ENCODE assay signal across 9 cellular contexts in the genomic region with DNA sequence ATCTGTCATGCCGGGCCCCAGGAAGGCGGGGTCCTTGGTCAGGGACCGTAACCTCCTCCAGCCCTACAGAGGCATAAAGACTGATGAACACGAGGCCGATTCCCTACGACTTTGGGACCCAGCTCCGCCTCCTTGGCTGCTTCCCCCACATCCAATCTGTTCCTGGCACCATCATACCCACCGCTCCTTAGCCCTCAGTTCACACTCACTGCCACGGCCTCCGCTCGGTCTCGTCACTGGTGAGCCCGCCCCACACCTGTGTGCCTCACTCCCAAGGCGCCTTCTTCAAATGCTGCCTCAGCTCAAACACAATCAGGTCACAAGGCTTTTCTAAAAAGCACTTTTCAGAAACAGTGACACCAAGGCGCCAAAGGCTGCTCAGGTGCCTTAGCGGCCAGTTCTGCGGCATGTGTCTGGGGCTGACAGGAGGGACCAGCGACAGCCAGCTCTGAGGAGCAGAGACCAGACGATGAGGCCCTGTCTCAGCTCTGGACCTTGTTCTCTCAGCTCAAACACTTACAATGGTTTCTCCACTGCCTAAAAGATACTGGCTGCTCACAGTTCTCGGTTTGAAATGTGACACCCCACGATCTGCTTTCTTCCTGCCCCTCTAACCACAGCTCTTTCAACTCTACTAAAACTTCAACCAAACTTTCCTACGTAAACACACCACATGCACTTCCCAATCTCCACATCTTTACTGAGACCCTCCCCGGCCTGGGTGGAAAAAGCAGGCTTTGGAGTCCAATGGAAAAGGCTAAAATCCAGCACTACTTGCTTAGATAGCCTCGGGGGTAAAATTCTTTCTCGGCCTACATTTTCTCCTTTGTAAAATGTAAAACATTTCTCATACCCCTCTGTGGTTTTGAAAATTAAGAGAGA. TPM values are rescaled to one million over a fixed set of nuclear protein-coding genes. Genes with fewer than 3 reads are reported as not detected.
DNase-seq lines count a peak whose midpoint lies in the region; ATAC-seq and TF ChIP-seq lines count a peak whose summit lies in the region.
"Had no signal": no experiment of that assay in that cellular context is flagged by ENCODE, and none has a peak within 500 bp of the region (broad histone marks: within the 10 kb centered on the region; RNA-seq: fewer than 3 reads in every experiment).

No MANE protein-coding gene starts in this region.

- no peak overlapping the region for H3K4me3 Mint-ChIP-seq in chondrocyte (ENCODE audit: unreplicated experiment)

- peaks cover 47% of the 10 kb centered on the region for H3K36me3 Mint-ChIP-seq in chondrocyte (ENCODE audit: low read depth)

- no peak for ATAC-seq in GM18520 (IDR thresholded peaks at IDR 0.05; ENCODE audit: unreplicated experiment)

- no peak overlapping the region for H3K4me3 ChIP-seq in GM12865 (ENCODE audit: low read depth, low read length)

- peak; percentile 22 for DNase-seq in GM12865 (ENCODE audit: low read depth)
- peak; percentile 8 to 21 for DNase-seq in activated CD4-positive, alpha-beta T cell treated with anti-CD3 and anti-CD28 coated beads, Interleukin-2, amount 50 U/mL, for 24 hours (ENCODE audit: low read depth in 1 of 2, low spot score in 1 of 2)
- DNase-seq in chondrocyte (ENCODE audit: low spot score), result peak; percentile 81
- peak; percentile 34 for DNase-seq in stimulated activated CD4-positive, alpha-beta T cell treated with anti-CD3 and anti-CD28 coated beads, Interleukin-1b, Interleukin-23, amount 100 ng/mL, for 48 hours
- DNase-seq in amygdala (lab: John Stamatoyannopoulos, UW), result no peak
- DNase-seq in NCI-H1694 treated with DMSO at 0.1 percent for 48 hours (lab: John Stamatoyannopoulos, UW), result no peak
- DNase-seq in anterior cingulate cortex (lab: John Stamatoyannopoulos, UW), result no peak

- H3K27me3 Mint-ChIP-seq in chondrocyte (ENCODE audit: low read depth), result no peaks in the 10 kb centered on the region
- H3K27me3 Mint-ChIP-seq: IgD-negative memory B cell had no signal

- H3K27ac Mint-ChIP-seq in chondrocyte (ENCODE audit: unreplicated experiment), result peak overlapping the region; percentile 50

- TF ChIP-seq CTCF in GM12865 (IDR thresholded peaks at IDR 0.05; ENCODE audit: insufficient read depth, low read depth, low read length, missing control alignments), result no peak
- TF ChIP-seq CTCF in chondrocyte (IDR thresholded peaks at IDR 0.05), result no peak

- H3K9me3 Mint-ChIP-seq in chondrocyte (ENCODE audit: low read depth), result no peaks in the 10 kb centered on the region
- H3K9me3 Mint-ChIP-seq: IgD-negative memory B cell had no signal

- H3K4me1 Mint-ChIP-seq in chondrocyte (ENCODE audit: low read depth), result peaks cover 17% of the 10 kb centered on the region
- H3K4me1 Mint-ChIP-seq: IgD-negative memory B cell had no signal

RNA-seq across cellular contexts. Expression of gene CYB5D2, which starts 33.2 kb away (rescaled TPM):
- total RNA-seq in chondrocyte, result 15.3 to 26.7 TPM (median 18.3 TPM) in 3 replicates

RNA-seq across cellular contexts. Expression of gene ZZEF1, which starts 33.3 kb away (rescaled TPM):
- 30.8 to 46.5 TPM (median 33.0 TPM) in 3 replicates for total RNA-seq in chondrocyte

Comparison
In these comparisons a context has a peak if more than half of its experiments do, and no peak if none do; other contexts are left out.
1. DNase-seq: peak in GM12865 (single experiment), activated CD4-positive, alpha-beta T cell treated with anti-CD3 and anti-CD28 coated beads, Interleukin-2, amount 50 U/mL, for 24 hours (2 of 2), chondrocyte (single experiment) and stimulated activated CD4-positive, alpha-beta T cell treated with anti-CD3 and anti-CD28 coated beads, Interleukin-1b, Interleukin-23, amount 100 ng/mL, for 48 hours (single experiment); none in amygdala (0 of 56), NCI-H1694 treated with DMSO at 0.1 percent for 48 hours (single experiment) and anterior cingulate cortex (0 of 58).